16 cellular contexts compared by ENCODE assay signal in genomic region chr11:68044145-68044813, GRCh38. TPM values are rescaled to one million over a fixed set of nuclear protein-coding genes. Genes with fewer than 3 reads are reported as not detected.
DNase-seq lines count a peak whose midpoint lies in the region; ATAC-seq, FAIRE-seq and TF ChIP-seq lines count a peak whose summit lies in the region.
"Had no signal": no experiment of that assay in that cellular context is flagged by ENCODE, and none has a peak within 500 bp of the region (broad histone marks: within the 10 kb centered on the region; RNA-seq: fewer than 3 reads in every experiment).

No MANE protein-coding gene starts in this region.

- H3K9me3 Mint-ChIP-seq in activated T-cell treated with anti-CD3 and anti-CD28 coated beads, Interleukin-2, amount 50 U/mL, for 4 hours: no peaks in the 10 kb centered on the region
- H3K9me3 Mint-ChIP-seq: activated CD4-positive, alpha-beta T cell treated with anti-CD3 and anti-CD28 coated beads, Interleukin-2, amount 10 ng/mL, durations not matched to agents 24 days and 14 days; T-helper 1 cell treated with Interleukin-12 subunit alpha and Interleukin-12 subunit beta and Interleukin-4 antibody, amounts not matched to agents 30 μg/mL and 1 μg/mL, for 36 hours had no signal

- CTCF ChIA-PET in HCT116 (lab: Charles Lee): no interaction called here
- CTCF ChIA-PET in H1 (lab: Charles Lee; ENCODE audit: partially characterized antibody): interaction anchor here (1.2 kb wide), 1 partner anchor 8 kb away, joined by 4 read pairs; no protein-coding TSS in a partner anchor

- no peak overlapping the region for H3K27ac ChIP-seq in HCT116 (ENCODE audit: low read depth, low read length)
- H3K27ac ChIP-seq in H1 (ENCODE audit: low read depth, low read length): no peak overlapping the region
- no peak overlapping the region for H3K27ac ChIP-seq in prostate gland
- H3K27ac ChIP-seq: epithelial cell of prostate, neutrophil had no signal

- H3K36me3 ChIP-seq in HCT116 (ENCODE audit: control insufficient read depth in 1 of 2, insufficient read depth in 2 of 2, low read length in 2 of 2) (peaks cover 0 to 6% of the 10 kb centered on the region in 2 experiments; a peak in 2 of 4 replicates), H1 (ENCODE audit: control insufficient read depth in 2 of 4, insufficient read depth in 4 of 4, low read length in 3 of 4) (no peaks in the 10 kb centered on the region), prostate gland (peaks cover 0 to 12% of the 10 kb centered on the region in 2 donors)

- 0 out of 2 replicates have a peak, but pooled peaks have one; percentile 22 for ATAC-seq in HCT116
- ATAC-seq in activated T-cell treated with anti-CD3 and anti-CD28 coated beads, Interleukin-2, amount 50 U/mL, for 4 hours: no peak

- WGBS in H1 (ENCODE audit: extremely low coverage in 1 of 2, insufficient coverage in 1 of 2, insufficient read length in 1 of 2, insufficient replicate concordance in 2 of 2, low coverage in 1 of 2, low lambda C conversion rate in 2 of 2, missing lambda C conversion rate in 1 of 2), 2 experiments: 89% methylated on average over 16 of the region's 24 CpGs; no CpG with 5 or more reads in 1 of the 2 experiments
- 82% methylated on average over 24 of the region's 24 CpGs for WGBS in prostate gland

- no peak overlapping the region for H2BK12ac ChIP-seq in H1 (ENCODE audit: low read depth, low read length)

- TF ChIP-seq POLR2A in HCT116 (IDR thresholded peaks at IDR 0.05; ENCODE audit: borderline replicate concordance, extremely low read depth, insufficient read depth, insufficient read length) (no peak), H1 (IDR thresholded peaks at IDR 0.05; ENCODE audit: control extremely low read depth in 1 of 2, low read depth in 2 of 2, low read length in 2 of 2) (no peak), prostate gland (IDR thresholded peaks at IDR 0.05) (no peak)

- H3K27me3 ChIP-seq in HCT116 (ENCODE audit: insufficient read depth, low read length): no peaks in the 10 kb centered on the region
- H3K27me3 ChIP-seq in H1 (replicated peaks in 1 of 4; ENCODE audit: control insufficient read depth in 3 of 4, extremely low read depth in 1 of 4, insufficient read depth in 3 of 4, low read length in 3 of 4): no peaks in the 10 kb centered on the region
- no peaks in the 10 kb centered on the region for H3K27me3 ChIP-seq in prostate gland (replicated peaks; ENCODE audit: insufficient read depth)
- H3K27me3 ChIP-seq: neutrophil had no signal

- H3K56ac ChIP-seq in H1 (replicated peaks; ENCODE audit: insufficient read length, low read depth, low read length): no peak overlapping the region

- H4K20me1 ChIP-seq in HCT116 (ENCODE audit: insufficient read depth) (no peaks in the 10 kb centered on the region), H1 (replicated peaks in 1 of 2; ENCODE audit: control insufficient read depth in 1 of 2, insufficient read depth in 2 of 2, low read length in 2 of 2) (peaks cover 0 to 6% of the 10 kb centered on the region in 2 experiments)

- no peak overlapping the region for H2BK20ac ChIP-seq in H1 (ENCODE audit: low read length)

- H3K4ac ChIP-seq in H1 (replicated peaks; ENCODE audit: insufficient read length, low read depth, low read length): no peak overlapping the region

- RAD21 ChIA-PET in HCT116 (lab: Charles Lee; ENCODE audit: low non-redundant PET in 1 of 2, low total read pairs in 2 of 2, uncharacterized antibody in 2 of 2, unreplicated experiment in 2 of 2): no interaction called here

- H2AFZ ChIP-seq in HCT116 (ENCODE audit: low read depth, low read length, poor library complexity, severe bottlenecking) (no peak overlapping the region), H1 (ENCODE audit: low read length) (no peak overlapping the region)

- no peak overlapping the region for H4K5ac ChIP-seq in H1 (ENCODE audit: insufficient read length, low read depth, low read length)

- peak; percentile 10 for DNase-seq in AG08396 (ENCODE audit: low spot score)
- DNase-seq in HCT116 (ENCODE audit: low read depth, low spot score): no peak
- DNase-seq in NCI-H774 (lab: John Stamatoyannopoulos, UW): peak; percentile 49
- no peak for DNase-seq in H1 (ENCODE audit: low read depth in 1 of 2, low spot score in 2 of 2)
- no peak for DNase-seq in inferior parietal cortex (ENCODE audit: extremely low spot score)
- no peak for DNase-seq in NCI-H524 (lab: John Stamatoyannopoulos, UW)
- no peak for DNase-seq in prostate gland (ENCODE audit: low spot score)
- DNase-seq in activated T-cell treated with anti-CD3 and anti-CD28 coated beads, Interleukin-2, amount 50 U/mL, for 4 hours: no peak
- DNase-seq: activated CD4-positive, alpha-beta T cell treated with anti-CD3 and anti-CD28 coated beads, Interleukin-2, amount 10 ng/mL, durations not matched to agents 24 days and 14 days; activated T-cell treated with anti-CD3 and anti-CD28 coated beads, Interleukin-2, amount 50 U/mL, for 1 hour had no signal

- TF ChIP-seq RAD21 in HCT116 (IDR thresholded peaks at IDR 0.05; ENCODE audit: low read depth): no peak
- TF ChIP-seq RAD21 in H1 (IDR thresholded peaks at IDR 0.05 in 1 of 2, conservative IDR thresholded peaks at IDR 0.05 in 1 of 2; ENCODE audit: low read depth in 2 of 2, low read length in 2 of 2): peak in 1 of 2 experiments; percentile 9; a peak in 1 of 4 replicates

- H2BK120ac ChIP-seq in H1 (replicated peaks; ENCODE audit: low read depth, low read length): no peak overlapping the region

- H3K27me3 Mint-ChIP-seq in activated T-cell treated with anti-CD3 and anti-CD28 coated beads, Interleukin-2, amount 50 U/mL, for 4 hours (ENCODE audit: low read depth): no peaks in the 10 kb centered on the region
- H3K27me3 Mint-ChIP-seq: activated CD4-positive, alpha-beta T cell treated with anti-CD3 and anti-CD28 coated beads, Interleukin-2, amount 10 ng/mL, durations not matched to agents 24 days and 14 days had no signal

- H3K14ac ChIP-seq in H1 (ENCODE audit: insufficient read length): no peak overlapping the region

- TF ChIP-seq EP300 in H1 (IDR thresholded peaks at IDR 0.05; ENCODE audit: borderline replicate concordance in 1 of 2, low read depth in 2 of 2, low read length in 2 of 2): no peak

- H3K23me2 ChIP-seq in H1 (ENCODE audit: low read depth, low read length): no peaks in the 10 kb centered on the region; the same call in 1 of the 2 replicates

- H3K9ac ChIP-seq in HCT116 (ENCODE audit: low read length) (no peak overlapping the region), H1 (replicated peaks in 1 of 4; ENCODE audit: extremely low read depth in 1 of 4, low read depth in 3 of 4, low read length in 3 of 4) (no peak overlapping the region)

- peaks cover 9% of the 10 kb centered on the region for H3K4me1 Mint-ChIP-seq in activated T-cell treated with anti-CD3 and anti-CD28 coated beads, Interleukin-2, amount 50 U/mL, for 4 hours (ENCODE audit: low read depth)

- H2BK15ac ChIP-seq in H1 (ENCODE audit: low read length): no peak overlapping the region

- no peak overlapping the region for H3K4me3 ChIP-seq in HCT116 (replicated peaks in 1 of 2; ENCODE audit: low read depth in 1 of 2, low read length in 2 of 2)
- no peak overlapping the region for H3K4me3 ChIP-seq in H1 (ENCODE audit: extremely low read depth in 1 of 4, insufficient read depth in 2 of 4, low read depth in 3 of 4, low read length in 4 of 4)
- H3K4me3 ChIP-seq in prostate gland: no peak overlapping the region

- peaks cover 1 to 11% of the 10 kb centered on the region in 2 experiments; a peak in 3 of 4 replicates for H3K4me1 ChIP-seq in HCT116 (ENCODE audit: control insufficient read depth in 1 of 2, insufficient read depth in 2 of 2, low read length in 2 of 2)
- H3K4me1 ChIP-seq in H1 (replicated peaks in 1 of 4; ENCODE audit: control insufficient read depth in 3 of 4, insufficient read depth in 4 of 4, low read length in 3 of 4): peaks cover 4 to 15% (median 11%) of the 10 kb centered on the region in 4 experiments
- H3K4me1 ChIP-seq in prostate gland (replicated peaks): peaks cover 3% of the 10 kb centered on the region

- H3K9me2 ChIP-seq in HCT116 (ENCODE audit: insufficient read depth): no peaks in the 10 kb centered on the region

- H3K4me2 ChIP-seq in HCT116 (ENCODE audit: low read length) (no peak overlapping the region), H1 (ENCODE audit: insufficient read depth in 1 of 2, low read depth in 2 of 2, low read length in 2 of 2) (no peak overlapping the region)

- no peak overlapping the region; the same call in 1 of the 2 replicates for H4K8ac ChIP-seq in H1 (ENCODE audit: extremely low read depth, insufficient read depth, low read length)

- no peak overlapping the region; the same call in 1 of the 2 replicates for H3K18ac ChIP-seq in H1 (ENCODE audit: extremely low read depth, low read length)

- H2BK5ac ChIP-seq in H1 (ENCODE audit: low read depth, low read length): no peak overlapping the region

- H3K79me2 ChIP-seq in HCT116 (ENCODE audit: insufficient read depth, low read length) (peaks cover 17% of the 10 kb centered on the region), H1 (ENCODE audit: control insufficient read depth in 1 of 2, insufficient read depth in 2 of 2, low read length in 2 of 2) (no peaks in the 10 kb centered on the region)

- no peak overlapping the region for H3K4me3 Mint-ChIP-seq in activated T-cell treated with anti-CD3 and anti-CD28 coated beads, Interleukin-2, amount 50 U/mL, for 4 hours
- H3K4me3 Mint-ChIP-seq: activated CD4-positive, alpha-beta T cell treated with anti-CD3 and anti-CD28 coated beads, Interleukin-2, amount 10 ng/mL, durations not matched to agents 24 days and 14 days; T-helper 1 cell treated with Interleukin-12 subunit alpha and Interleukin-12 subunit beta and Interleukin-4 antibody, amounts not matched to agents 30 μg/mL and 1 μg/mL, for 36 hours had no signal

- peak in 1 of 3 experiments; percentile 10; a peak in 1 of 6 replicates for TF ChIP-seq CTCF in HCT116 (IDR thresholded peaks at IDR 0.05 in 2 of 3, conservative IDR thresholded peaks at IDR 0.05 in 1 of 3; ENCODE audit: borderline replicate concordance in 1 of 3, insufficient read depth in 1 of 3, low read depth in 2 of 3, low read length in 2 of 3)
- TF ChIP-seq CTCF in H1 (IDR thresholded peaks at IDR 0.05; ENCODE audit: control extremely low read depth in 1 of 3, insufficient read depth in 1 of 3, low read depth in 1 of 3, low read length in 3 of 3): peak in 2 of 3 experiments; percentile 13 to 16; a peak in 2 of 4 replicates
- no peak for TF ChIP-seq CTCF in prostate gland (IDR thresholded peaks at IDR 0.05)

- POLR2A ChIA-PET in HCT116 (lab: Charles Lee): no interaction called here
- POLR2A ChIA-PET in H1 (lab: Charles Lee; ENCODE audit: partially characterized antibody): interaction anchor here (4.5 to 16.6 kb wide), 2 partner anchors 8 to 12 kb away, joined by 24 to 183 read pairs; partner anchors contain the start of gene NDUFS8

- no peak overlapping the region for H3K23ac ChIP-seq in H1 (ENCODE audit: insufficient read length)

- no peaks in the 10 kb centered on the region for H3K79me1 ChIP-seq in H1 (ENCODE audit: low read depth, low read length)

- H3K9me3 ChIP-seq in HCT116 (ENCODE audit: control insufficient read depth in 1 of 2, insufficient read depth in 1 of 2, low read depth in 1 of 2, low read length in 2 of 2) (no peaks in the 10 kb centered on the region), H1 (ENCODE audit: insufficient read depth in 2 of 2, low read depth in 1 of 2, low read length in 1 of 2) (no peaks in the 10 kb centered on the region), prostate gland (no peaks in the 10 kb centered on the region)
- H3K9me3 ChIP-seq: neutrophil had no signal

- H2AK5ac ChIP-seq in H1 (ENCODE audit: low read depth, low read length): no peak overlapping the region

- FAIRE-seq in H1 (lab: Jason Lieb, UNC): no peak
- FAIRE-seq: colon, keratinocyte, RCC 7860 had no signal

- BruUV-seq in HCT116 (replicated peaks; lab: Mats Ljungman, UMichigan): no TSS peak

- H3K36me3 Mint-ChIP-seq in activated T-cell treated with anti-CD3 and anti-CD28 coated beads, Interleukin-2, amount 50 U/mL, for 4 hours (ENCODE audit: insufficient read depth): peaks cover 7% of the 10 kb centered on the region

- no peak overlapping the region for H4K91ac ChIP-seq in H1 (replicated peaks; ENCODE audit: insufficient read length, low read length)

- intact Hi-C loops in HCT116 (cut with micrococcal nuclease): no loop called here
- intact Hi-C loops in prostate gland (cut with DNase I): loop anchor here (5.0 kb wide), 1 partner anchor 163 kb away; no protein-coding TSS in a partner anchor

RNA-seq across cellular contexts. Expression of gene TCIRG1, which starts 5.5 kb away (rescaled TPM):
- total RNA-seq in HCT116 (2021; ENCODE audit: unreplicated experiment) (101 TPM), prostate gland (100 to 1,000 TPM; 114 to 118 TPM)
- 88.7 and 97.2 TPM in 2 replicates for polyA plus RNA-seq in HCT116 (2012)
- 25.3 and 25.7 TPM in 2 replicates for total RNA-seq in H1 (2021; fragmentation: NEBNext Ultra II Directional; extraction: Animal tissue kit (Norgen Biotek cat#: 25700))
- 39.6 and 50.2 TPM in 2 replicates for polyA plus RNA-seq in H1 (2011; rRNA removed)
- 35.8 TPM for polyA plus RNA-seq in H1 (2011; cell fraction: cytosol; rRNA removed)
- polyA plus RNA-seq in H1 (2011; cell fraction: nucleus; rRNA removed): 287 TPM
- 12.7 to 29.5 TPM (median 24.4 TPM) in 4 replicates for polyA plus RNA-seq in H1 (2012, experiment 1 of 2)
- polyA plus RNA-seq in H1 (2012, experiment 2 of 2): 16.1 TPM
- polyA plus RNA-seq in H1 (2013, experiment 1 of 2): 25.3 TPM
- polyA plus RNA-seq in H1 (2013, experiment 2 of 2): 21.2 TPM
- polyA minus RNA-seq in H1 (2011; rRNA and poly(A)+ RNA removed): 10.0 and 11.3 TPM in 2 replicates
- polyA minus RNA-seq in H1 (2011; cell fraction: cytosol; rRNA and poly(A)+ RNA removed): 15.0 TPM
- 43.9 TPM for polyA minus RNA-seq in H1 (2011; cell fraction: nucleus; rRNA and poly(A)+ RNA removed)
- 100 to 1,000 TPM in 2 of 3 donors, 10 to 100 TPM in 1; 87.0 to 109 (median 101) TPM for total RNA-seq in activated T-cell treated with anti-CD3 and anti-CD28 coated beads, Interleukin-2, amount 50 U/mL, for 4 hours

RNA-seq across cellular contexts. Expression of gene NDUFS8, which starts 13.8 kb away (rescaled TPM):
- 189 TPM for total RNA-seq in HCT116 (2021; ENCODE audit: unreplicated experiment)
- polyA plus RNA-seq in HCT116 (2012): 245 and 268 TPM in 2 replicates
- total RNA-seq in H1 (2021; fragmentation: NEBNext Ultra II Directional; extraction: Animal tissue kit (Norgen Biotek cat#: 25700)): 182 and 199 TPM in 2 replicates
- polyA plus RNA-seq in H1 (2011; rRNA removed): 291 and 406 TPM in 2 replicates
- polyA plus RNA-seq in H1 (2011; cell fraction: cytosol; rRNA removed): 222 TPM
- polyA plus RNA-seq in H1 (2011; cell fraction: nucleus; rRNA removed): 253 TPM
- 92.1 to 255 TPM (median 248 TPM) in 4 replicates for polyA plus RNA-seq in H1 (2012, experiment 1 of 2)
- polyA plus RNA-seq in H1 (2012, experiment 2 of 2): 348 TPM
- 130 TPM for polyA plus RNA-seq in H1 (2013, experiment 1 of 2)
- 128 TPM for polyA plus RNA-seq in H1 (2013, experiment 2 of 2)
- 69.8 and 77.8 TPM in 2 replicates for polyA minus RNA-seq in H1 (2011; rRNA and poly(A)+ RNA removed)
- 133 TPM for polyA minus RNA-seq in H1 (2011; cell fraction: cytosol; rRNA and poly(A)+ RNA removed)
- polyA minus RNA-seq in H1 (2011; cell fraction: nucleus; rRNA and poly(A)+ RNA removed): 92.8 TPM
- total RNA-seq in prostate gland: 100 to 1,000 TPM; 247 to 274 TPM
- 100 to 1,000 TPM; 157 to 173 (median 159) TPM for total RNA-seq in activated T-cell treated with anti-CD3 and anti-CD28 coated beads, Interleukin-2, amount 50 U/mL, for 4 hours

RNA-seq across cellular contexts. Expression of gene ALDH3B1, which starts 34.2 kb away (rescaled TPM):
- 25.5 TPM for total RNA-seq in HCT116 (2021; ENCODE audit: unreplicated experiment)
- 28.9 and 39.8 TPM in 2 replicates for polyA plus RNA-seq in HCT116 (2012)
- 0.27 and 0.32 TPM in 2 replicates for total RNA-seq in H1 (2021; fragmentation: NEBNext Ultra II Directional; extraction: Animal tissue kit (Norgen Biotek cat#: 25700))
- polyA plus RNA-seq in H1 (2011; rRNA removed): 0.47 TPM in 2 replicates
- polyA plus RNA-seq in H1 (2011; cell fraction: cytosol; rRNA removed): 0.50 TPM
- 0.53 TPM for polyA plus RNA-seq in H1 (2011; cell fraction: nucleus; rRNA removed)
- polyA plus RNA-seq in H1 (2012, experiment 1 of 2): 0.62 to 1.1 TPM (median 0.75 TPM) in 4 replicates
- polyA plus RNA-seq in H1 (2012, experiment 2 of 2): 0.26 TPM
- polyA plus RNA-seq in H1 (2013, experiment 1 of 2): 0.18 TPM
- polyA plus RNA-seq in H1 (2013, experiment 2 of 2): 0.26 TPM
- 0.16 and 0.34 TPM in 2 replicates for polyA minus RNA-seq in H1 (2011; rRNA and poly(A)+ RNA removed)
- polyA minus RNA-seq in H1 (2011; cell fraction: cytosol; rRNA and poly(A)+ RNA removed): 0.88 TPM
- polyA minus RNA-seq in H1 (2011; cell fraction: nucleus; rRNA and poly(A)+ RNA removed): 0.50 TPM
- 1 to 10 TPM; 7.2 to 7.9 TPM for total RNA-seq in prostate gland
- under 1 TPM in 2 of 3 donors, not detected in 1; 0.08 to 0.15 TPM for total RNA-seq in activated T-cell treated with anti-CD3 and anti-CD28 coated beads, Interleukin-2, amount 50 U/mL, for 4 hours
- total RNA-seq: activated CD4-positive, alpha-beta T cell treated with anti-CD3 and anti-CD28 coated beads, Interleukin-2, amount 10 ng/mL, durations not matched to agents 24 days and 14 days had no signal

RNA-seq across cellular contexts. Expression of gene UNC93B1, which starts 40.4 kb away (rescaled TPM):
- total RNA-seq in HCT116 (2021; ENCODE audit: unreplicated experiment) (72.9 TPM), prostate gland (10 to 100 TPM; 31.5 to 41.7 TPM)
- polyA plus RNA-seq in HCT116 (2012): 55.1 and 67.6 TPM in 2 replicates
- total RNA-seq in H1 (2021; fragmentation: NEBNext Ultra II Directional; extraction: Animal tissue kit (Norgen Biotek cat#: 25700)): 18.9 and 19.2 TPM in 2 replicates
- polyA plus RNA-seq in H1 (2011; rRNA removed): 34.3 and 40.8 TPM in 2 replicates
- polyA plus RNA-seq in H1 (2011; cell fraction: cytosol; rRNA removed): 24.6 TPM
- 53.5 TPM for polyA plus RNA-seq in H1 (2011; cell fraction: nucleus; rRNA removed)
- 8.7 to 20.4 TPM (median 17.7 TPM) in 4 replicates for polyA plus RNA-seq in H1 (2012, experiment 1 of 2)
- 16.4 TPM for polyA plus RNA-seq in H1 (2012, experiment 2 of 2)
- 22.0 TPM for polyA plus RNA-seq in H1 (2013, experiment 1 of 2)
- polyA plus RNA-seq in H1 (2013, experiment 2 of 2): 22.4 TPM
- 20.6 and 26.5 TPM in 2 replicates for polyA minus RNA-seq in H1 (2011; rRNA and poly(A)+ RNA removed)
- polyA minus RNA-seq in H1 (2011; cell fraction: cytosol; rRNA and poly(A)+ RNA removed): 14.0 TPM
- polyA minus RNA-seq in H1 (2011; cell fraction: nucleus; rRNA and poly(A)+ RNA removed): 24.7 TPM
- total RNA-seq in activated T-cell treated with anti-CD3 and anti-CD28 coated beads, Interleukin-2, amount 50 U/mL, for 4 hours: 10 to 100 TPM; 12.8 to 15.6 (median 14.1) TPM

Comparison
In these comparisons a context has a peak if more than half of its experiments do, and no peak if none do; other contexts are left out.
1. DNase-seq: peak in AG08396 (single experiment) and NCI-H774 (single experiment); none in HCT116 (single experiment), H1 (0 of 2), inferior parietal cortex (single experiment), NCI-H524 (0 of 2), prostate gland (single experiment) and activated T-cell treated with anti-CD3 and anti-CD28 coated beads, Interleukin-2, amount 50 U/mL, for 4 hours (single experiment).
2. CTCF ChIP-seq: peak in H1 (2 of 3); none in prostate gland (0 of 4).